Comparison of ENCODE assay signal across 9 cellular contexts in genomic region chr3:11638669-11639402, GRCh38. TPM values are rescaled to one million over a fixed set of nuclear protein-coding genes. Genes with fewer than 3 reads are reported as not detected.
DNase-seq lines count a peak whose midpoint lies in the region; ATAC-seq, FAIRE-seq and TF ChIP-seq lines count a peak whose summit lies in the region.
"Had no signal": no experiment of that assay in that cellular context is flagged by ENCODE, and none has a peak within 500 bp of the region (broad histone marks: within the 10 kb centered on the region; RNA-seq: fewer than 3 reads in every experiment).

No MANE protein-coding gene starts in this region.

- no peak for FAIRE-seq in H54 (lab: Jason Lieb, UNC)

- H3K9me3 ChIP-seq in MG63 (no peaks in the 10 kb centered on the region), right cardiac atrium (ENCODE audit: control insufficient read depth, low read length) (no peaks in the 10 kb centered on the region), smooth muscle cell (replicated peaks; ENCODE audit: low read depth) (no peaks in the 10 kb centered on the region)

- no peak for ATAC-seq in activated naive CD8-positive, alpha-beta T cell treated with anti-CD3 and anti-CD28 coated beads, Interleukin-2, amount 10 ng/mL, durations not matched to agents 7 days and 5 days (ENCODE audit: low read depth)
- ATAC-seq in right cardiac atrium (no peak), HG02610 (IDR thresholded peaks at IDR 0.05; ENCODE audit: unreplicated experiment) (no peak)

- H3K4me1 Mint-ChIP-seq in activated naive CD8-positive, alpha-beta T cell treated with anti-CD3 and anti-CD28 coated beads, Interleukin-2, amount 10 ng/mL, durations not matched to agents 7 days and 5 days: peaks cover 56% of the 10 kb centered on the region

- DNase-seq in MG63 (peak; percentile 12), right cardiac atrium (peak; percentile 42 to 72 (median 71)), smooth muscle cell (lab: John Stamatoyannopoulos, UW; ENCODE audit: unreplicated experiment) (no peak), H54 (ENCODE audit: insufficient read length, low spot score) (no peak)
- no peak for DNase-seq in activated naive CD8-positive, alpha-beta T cell treated with anti-CD3 and anti-CD28 coated beads, Interleukin-2, amount 10 ng/mL, durations not matched to agents 7 days and 5 days
- DNase-seq in activated naive CD4-positive, alpha-beta T cell treated with Interleukin-2 at 50 U/mL for 16 hours: no peak
- no peak for DNase-seq in activated CD4-positive, alpha-beta T cell treated with anti-CD3 and anti-CD28 coated beads, Interleukin-2, amount 50 U/mL, for 4 hours
- DNase-seq: activated CD4-positive, CD25-positive, alpha-beta regulatory T cell treated with anti-CD3 and anti-CD28 coated beads, Interleukin-2, amount 50 U/mL, for 72 hours had no signal

- no peaks in the 10 kb centered on the region for H3K27me3 Mint-ChIP-seq in activated naive CD8-positive, alpha-beta T cell treated with anti-CD3 and anti-CD28 coated beads, Interleukin-2, amount 10 ng/mL, durations not matched to agents 7 days and 5 days

- H3K4me3 ChIP-seq in MG63 (peak overlapping the region; percentile 19), right cardiac atrium (ENCODE audit: low read length) (peak overlapping the region; percentile 36), smooth muscle cell (peak overlapping the region; percentile 78)

- H3K4me1 ChIP-seq in right cardiac atrium (ENCODE audit: control insufficient read depth, insufficient read depth, low read length) (peaks cover 33% of the 10 kb centered on the region), smooth muscle cell (ENCODE audit: low read depth) (peaks cover 68% of the 10 kb centered on the region)

- H3K27ac ChIP-seq in right cardiac atrium (ENCODE audit: low read length) (peak overlapping the region; percentile 93), smooth muscle cell (ENCODE audit: low read depth) (peak overlapping the region; percentile 97)

- TF ChIP-seq POLR2A in H54 (IDR thresholded peaks at IDR 0.05; ENCODE audit: low read depth, low read length): no peak

- H3K27me3 ChIP-seq in MG63 (no peaks in the 10 kb centered on the region), right cardiac atrium (ENCODE audit: control insufficient read depth, insufficient read depth) (no peaks in the 10 kb centered on the region), smooth muscle cell (ENCODE audit: low read depth) (no peaks in the 10 kb centered on the region)

- H3F3A ChIP-seq in smooth muscle cell (ENCODE audit: low read depth): peaks cover 14% of the 10 kb centered on the region

- H2AFZ ChIP-seq in smooth muscle cell (ENCODE audit: low read depth): no peak overlapping the region

- no peaks in the 10 kb centered on the region for H3K9me3 Mint-ChIP-seq in activated naive CD8-positive, alpha-beta T cell treated with anti-CD3 and anti-CD28 coated beads, Interleukin-2, amount 10 ng/mL, durations not matched to agents 7 days and 5 days

- H3K27ac Mint-ChIP-seq in activated naive CD8-positive, alpha-beta T cell treated with anti-CD3 and anti-CD28 coated beads, Interleukin-2, amount 10 ng/mL, durations not matched to agents 7 days and 5 days: no peak overlapping the region

- POLR2A ChIA-PET in activated naive CD8-positive, alpha-beta T cell treated with anti-CD3 and anti-CD28 coated beads, Interleukin-2, amount 10 ng/mL, durations not matched to agents 7 days and 5 days (lab: Charles Lee): interaction anchor here (2.0 kb wide), 1 partner anchor 12 kb away, joined by 5 read pairs; no protein-coding TSS in a partner anchor

- H3K4me2 ChIP-seq in smooth muscle cell: peak overlapping the region; percentile 94

- peaks cover 8% of the 10 kb centered on the region; the same call in 1 of the 2 replicates for H3K36me3 ChIP-seq in MG63
- H3K36me3 ChIP-seq in smooth muscle cell (ENCODE audit: low read depth): no peaks in the 10 kb centered on the region

- WGBS in right cardiac atrium: 45% methylated on average over 18 of the region's 18 CpGs
- 73% methylated on average over 18 of the region's 18 CpGs for WGBS in smooth muscle cell (ENCODE audit: low lambda C conversion rate)

- intact Hi-C loops in right cardiac atrium (cut with DNase I): loop anchor here in 1 of 4 donors (10.0 kb wide), 1 partner anchor 54 kb away; no protein-coding TSS in a partner anchor

- peak overlapping the region; percentile 4 for H3K4me3 Mint-ChIP-seq in activated naive CD8-positive, alpha-beta T cell treated with anti-CD3 and anti-CD28 coated beads, Interleukin-2, amount 10 ng/mL, durations not matched to agents 7 days and 5 days

- H4K20me1 ChIP-seq in smooth muscle cell (ENCODE audit: low read depth): peaks cover 77% of the 10 kb centered on the region

- no peak for TF ChIP-seq CTCF in smooth muscle cell (IDR thresholded peaks at IDR 0.05; ENCODE audit: borderline replicate concordance, insufficient read depth, poor library complexity, severe bottlenecking)

- peaks cover 27% of the 10 kb centered on the region for H3K36me3 Mint-ChIP-seq in activated naive CD8-positive, alpha-beta T cell treated with anti-CD3 and anti-CD28 coated beads, Interleukin-2, amount 10 ng/mL, durations not matched to agents 7 days and 5 days

- H3K9ac ChIP-seq in smooth muscle cell (ENCODE audit: low read depth): peak overlapping the region; percentile 67

- peaks cover 96% of the 10 kb centered on the region for H3K79me2 ChIP-seq in smooth muscle cell (ENCODE audit: low read depth)

RNA-seq across cellular contexts. Expression of gene VGLL4, which starts 4.9 kb away (rescaled TPM):
- total RNA-seq in MG63 (2014; rRNA removed; shearing (Covaris generic); ENCODE audit: low replicate concordance): 21.1 and 42.2 TPM in 2 replicates
- total RNA-seq in activated naive CD8-positive, alpha-beta T cell treated with anti-CD3 and anti-CD28 coated beads, Interleukin-2, amount 10 ng/mL, durations not matched to agents 7 days and 5 days: 10 to 100 TPM; 33.5 to 37.8 TPM
- 10 to 100 TPM; 51.8 to 66.9 (median 59.1) TPM for total RNA-seq in right cardiac atrium
- 40.9 TPM for polyA plus RNA-seq in right cardiac atrium
- total RNA-seq in smooth muscle cell: 109 and 149 TPM in 2 replicates
- polyA plus RNA-seq in smooth muscle cell: 64.3 and 72.0 TPM in 2 replicates

Comparison
In these comparisons a context has a peak if more than half of its experiments do, and no peak if none do; other contexts are left out.
1. DNase-seq: peak in MG63 (single experiment) and right cardiac atrium (3 of 3); none in activated naive CD8-positive, alpha-beta T cell treated with anti-CD3 and anti-CD28 coated beads, Interleukin-2, amount 10 ng/mL, durations not matched to agents 7 days and 5 days (single experiment), smooth muscle cell (single experiment), activated naive CD4-positive, alpha-beta T cell treated with Interleukin-2 at 50 U/mL for 16 hours (single experiment), activated CD4-positive, alpha-beta T cell treated with anti-CD3 and anti-CD28 coated beads, Interleukin-2, amount 50 U/mL, for 4 hours (0 of 2) and H54 (single experiment).
2. H3K4me3 ChIP-seq: peak in every context shown above with its lines; median percentile 78 in smooth muscle cell; 36 in right cardiac atrium; 19 in MG63.